3 cellular contexts compared by ENCODE assay signal in genomic region chr3:129037093-129037419, GRCh38.
A peak's percentile ranks its signal among the peaks of the same experiment; 100 is the strongest.
TF ChIP-seq lines count a peak whose summit lies in the region.

No MANE protein-coding gene starts in this region.

TF ChIP-seq in SK-N-SH, 30 proteins besides CTCF, POLR2A, EP300 and RAD21:
- TF ChIP-seq CHD2 (IDR thresholded peaks at IDR 0.05; ENCODE audit: low read length, partially characterized antibody), result no peak
- no peak for TF ChIP-seq TCF12 (IDR thresholded peaks at IDR 0.05)
- no peak for TF ChIP-seq POLR2AphosphoS5 (IDR thresholded peaks at IDR 0.05; ENCODE audit: low read depth, low read length)
- no peak for TF ChIP-seq SIN3A (IDR thresholded peaks at IDR 0.05; ENCODE audit: borderline replicate concordance, low read depth, low read length)
- no peak for TF ChIP-seq FOXJ3 (CRISPR knock-in tag; IDR thresholded peaks at IDR 0.05)
- no peak for TF ChIP-seq IRF3 (IDR thresholded peaks at IDR 0.05; ENCODE audit: low read depth, low read length)
- TF ChIP-seq RXRA (IDR thresholded peaks at IDR 0.05; ENCODE audit: borderline replicate concordance, low read depth), result no peak
- TF ChIP-seq GABPA (IDR thresholded peaks at IDR 0.05; ENCODE audit: low read depth), result no peak
- no peak for TF ChIP-seq TEAD4 (IDR thresholded peaks at IDR 0.05; ENCODE audit: borderline replicate concordance, insufficient read depth)

TF ChIP-seq in SK-N-SH treated with all-trans-retinoic acid at 6 μM for 48 hours, 23 proteins besides CTCF, POLR2A, EP300 and RAD21:
- no peak for TF ChIP-seq PATZ1 (CRISPR knock-in tag; IDR thresholded peaks at IDR 0.05; ENCODE audit: borderline replicate concordance)
- no peak for TF ChIP-seq TSHZ2 (CRISPR knock-in tag; IDR thresholded peaks at IDR 0.05)

TF ChIP-seq in K562, 482 proteins besides CTCF, POLR2A, EP300 and RAD21:
- TF ChIP-seq LEF1 (IDR thresholded peaks at IDR 0.05), result no peak
- peak; percentile 57; the same call in 1 of the 2 replicates for TF ChIP-seq ADNP (tag; IDR thresholded peaks at IDR 0.05)
- TF ChIP-seq ZBTB9 (CRISPR knock-in tag; IDR thresholded peaks at IDR 0.05), result no peak
TF ChIP-seq in K562: peak in this region for 1.
